ENCODE assay signal across 35 cellular contexts in the genomic region with DNA sequence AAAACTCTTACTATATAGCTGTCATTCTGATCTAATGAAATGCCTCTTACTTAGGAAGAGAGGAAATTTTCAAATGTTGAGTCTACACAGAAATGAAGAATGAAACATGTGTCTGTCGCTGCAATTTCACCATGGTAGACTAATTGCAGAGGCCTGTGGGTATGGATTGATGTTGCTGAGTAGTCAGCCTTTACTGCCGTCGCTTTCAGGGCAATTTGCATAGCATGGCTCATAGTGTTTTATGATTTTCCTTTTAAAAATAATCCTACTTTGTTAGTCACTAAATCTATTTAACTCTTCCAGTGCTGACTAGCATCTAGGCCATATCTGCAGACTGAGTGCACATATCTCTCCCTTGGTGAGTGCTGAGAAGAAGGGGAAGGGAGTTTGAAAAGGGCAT.
"Had no signal": no experiment of that assay in that cellular context is flagged by ENCODE, and none has a peak within 500 bp of the region (broad histone marks: within the 10 kb centered on the region; RNA-seq: fewer than 3 reads in every experiment).

No MANE protein-coding gene starts in this region.

- H3K4me3 Mint-ChIP-seq: activated CD8-positive, alpha-beta memory T cell treated with anti-CD3 and anti-CD28 coated beads, Interleukin-2, amount 10 ng/mL, durations not matched to agents 7 days and 5 days; activated CD8-positive, alpha-beta T cell treated with anti-CD3 and anti-CD28 coated beads for 36 hours; activated naive CD4-positive, alpha-beta T cell treated with anti-CD3 and anti-CD28 coated beads, Interleukin-2, amount 50 U/mL, for 24 hours; activated naive CD8-positive, alpha-beta T cell treated with anti-CD3 and anti-CD28 coated beads, Interleukin-2, amount 50 U/mL, for 24 hours; dendritic cell treated with granulocyte-macrophage colony-stimulating factor and Interleukin-4, amounts not matched to agents 40 ng/mL and 50 ng/mL, for 4 days; endodermal cell; nephron; stimulated activated memory B cell treated with anti-CD40 and anti-IgM and Interleukin-4, amounts not matched to agents 10 μg/mL and 1 μg/mL and 100 μg/mL, for 72 hours; stimulated activated naive CD8-positive, alpha-beta T cell treated with anti-CD3 and anti-CD28 coated beads, Interleukin-15, amount 100 ng/mL, for 72 hours; type B pancreatic cell; WTC11 had no signal

- H3K36me3 ChIP-seq: breast epithelium, heart right ventricle, left lung, lower lobe of right lung, ovary, prostate gland, uterus had no signal

- H3K27ac Mint-ChIP-seq: activated CD8-positive, alpha-beta memory T cell treated with anti-CD3 and anti-CD28 coated beads, Interleukin-2, amount 10 ng/mL, durations not matched to agents 7 days and 5 days; activated CD8-positive, alpha-beta T cell treated with anti-CD3 and anti-CD28 coated beads for 36 hours; activated naive CD4-positive, alpha-beta T cell treated with anti-CD3 and anti-CD28 coated beads, Interleukin-2, amount 50 U/mL, for 24 hours; activated naive CD8-positive, alpha-beta T cell treated with anti-CD3 and anti-CD28 coated beads, Interleukin-2, amount 50 U/mL, for 24 hours; activated T-helper 2 cell treated with anti-CD3 and anti-CD28 coated beads, Interferon-gamma antibody, Interleukin-2, Interleukin-4, amounts not matched to agents 10 μg/mL and 5 μg/mL and 100 μg/mL, durations not matched to agents 14 hours and 24 hours and 36 hours; dendritic cell treated with granulocyte-macrophage colony-stimulating factor and Interleukin-4, amounts not matched to agents 40 ng/mL and 50 ng/mL, for 4 days; endodermal cell; nephron; stimulated activated memory B cell treated with anti-CD40 and anti-IgM and Interleukin-4, amounts not matched to agents 10 μg/mL and 1 μg/mL and 100 μg/mL, for 72 hours; stimulated activated naive CD8-positive, alpha-beta T cell treated with anti-CD3 and anti-CD28 coated beads, Interleukin-15, amount 100 ng/mL, for 72 hours; type B pancreatic cell; WTC11 had no signal

- H3K4me1 ChIP-seq: breast epithelium, heart right ventricle, left lung, lower lobe of right lung, prostate gland, uterus had no signal

- H3K9me3 Mint-ChIP-seq: activated CD8-positive, alpha-beta T cell treated with anti-CD3 and anti-CD28 coated beads for 36 hours; activated naive CD4-positive, alpha-beta T cell treated with anti-CD3 and anti-CD28 coated beads, Interleukin-2, amount 50 U/mL, for 24 hours; activated naive CD8-positive, alpha-beta T cell treated with anti-CD3 and anti-CD28 coated beads, Interleukin-2, amount 50 U/mL, for 24 hours; activated T-helper 2 cell treated with anti-CD3 and anti-CD28 coated beads, Interferon-gamma antibody, Interleukin-2, Interleukin-4, amounts not matched to agents 10 μg/mL and 5 μg/mL and 100 μg/mL, durations not matched to agents 14 hours and 24 hours and 36 hours; dendritic cell treated with granulocyte-macrophage colony-stimulating factor and Interleukin-4, amounts not matched to agents 40 ng/mL and 50 ng/mL, for 4 days; endodermal cell; nephron; stimulated activated naive CD8-positive, alpha-beta T cell treated with anti-CD3 and anti-CD28 coated beads, Interleukin-15, amount 100 ng/mL, for 72 hours; type B pancreatic cell; WTC11 had no signal

- H3K4me3 ChIP-seq: breast epithelium, heart right ventricle, left lung, lower lobe of right lung, ovary, prostate gland, skin epidermis, uterus had no signal

- H3K27me3 Mint-ChIP-seq: activated CD8-positive, alpha-beta memory T cell treated with anti-CD3 and anti-CD28 coated beads, Interleukin-2, amount 10 ng/mL, durations not matched to agents 7 days and 5 days; activated CD8-positive, alpha-beta T cell treated with anti-CD3 and anti-CD28 coated beads for 36 hours; activated naive CD8-positive, alpha-beta T cell treated with anti-CD3 and anti-CD28 coated beads, Interleukin-2, amount 50 U/mL, for 24 hours; dendritic cell treated with granulocyte-macrophage colony-stimulating factor and Interleukin-4, amounts not matched to agents 40 ng/mL and 50 ng/mL, for 4 days; stimulated activated memory B cell treated with anti-CD40 and anti-IgM and Interleukin-4, amounts not matched to agents 10 μg/mL and 1 μg/mL and 100 μg/mL, for 72 hours; stimulated activated naive CD8-positive, alpha-beta T cell treated with anti-CD3 and anti-CD28 coated beads, Interleukin-15, amount 100 ng/mL, for 72 hours had no signal

- H3K36me3 Mint-ChIP-seq: activated CD8-positive, alpha-beta memory T cell treated with anti-CD3 and anti-CD28 coated beads, Interleukin-2, amount 10 ng/mL, durations not matched to agents 7 days and 5 days; activated naive CD4-positive, alpha-beta T cell treated with anti-CD3 and anti-CD28 coated beads, Interleukin-2, amount 50 U/mL, for 24 hours; stimulated activated memory B cell treated with anti-CD40 and anti-IgM and Interleukin-4, amounts not matched to agents 10 μg/mL and 1 μg/mL and 100 μg/mL, for 72 hours; type B pancreatic cell; WTC11 had no signal

- DNase-seq: activated CD4-positive, alpha-beta T cell treated with anti-CD3 and anti-CD28 coated beads for 1 hour; activated CD4-positive, alpha-beta T cell treated with anti-CD3 and anti-CD28 coated beads, Interleukin-2, amount 50 U/mL, for 1 hour; activated CD8-positive, alpha-beta memory T cell treated with anti-CD3 and anti-CD28 coated beads, Interleukin-2, amount 10 ng/mL, durations not matched to agents 7 days and 5 days; activated CD8-positive, alpha-beta T cell treated with anti-CD3 and anti-CD28 coated beads for 36 hours; activated naive CD8-positive, alpha-beta T cell treated with anti-CD3 and anti-CD28 coated beads, Interleukin-2, amount 50 U/mL, for 24 hours; activated T-cell treated with anti-CD3 and anti-CD28 coated beads, Interleukin-2, amount 50 U/mL, for 48 hours; amygdala; central memory CD4-positive, alpha-beta T cell; endodermal cell; foreskin melanocyte; heart right ventricle; kidney glomerular epithelial cell; left lung; lower lobe of right lung; mesendoderm; ovary; retina; stimulated activated CD4-positive, alpha-beta T cell treated with anti-CD3 and anti-CD28 coated beads, Interleukin-1b, Interleukin-23, amount 100 ng/mL, for 48 hours; stimulated activated CD4-positive, alpha-beta T cell treated with anti-CD3 and anti-CD28 coated beads, Interleukin-4, amount 100 ng/mL, for 4 hours; stimulated activated CD8-positive, alpha-beta memory T cell treated with anti-CD3 and anti-CD28 coated beads, Interleukin-4, amount 100 ng/mL, for 48 hours; stimulated activated naive CD8-positive, alpha-beta T cell treated with anti-CD3 and anti-CD28 coated beads, Interleukin-15, amount 100 ng/mL, for 72 hours; substantia nigra; uterus had no signal

- ATAC-seq: activated CD8-positive, alpha-beta memory T cell treated with anti-CD3 and anti-CD28 coated beads, Interleukin-2, amount 10 ng/mL, durations not matched to agents 7 days and 5 days; activated CD8-positive, alpha-beta T cell treated with anti-CD3 and anti-CD28 coated beads for 36 hours; activated naive CD8-positive, alpha-beta T cell treated with anti-CD3 and anti-CD28 coated beads, Interleukin-2, amount 50 U/mL, for 24 hours; esophagus mucosa; heart right ventricle; left lung; lower lobe of right lung; sciatic nerve; stimulated activated memory B cell treated with anti-CD40 and anti-IgM and Interleukin-4, amounts not matched to agents 10 μg/mL and 1 μg/mL and 100 μg/mL, for 72 hours; stimulated activated naive CD8-positive, alpha-beta T cell treated with anti-CD3 and anti-CD28 coated beads, Interleukin-15, amount 100 ng/mL, for 72 hours had no signal

- H3K4me1 Mint-ChIP-seq: activated CD8-positive, alpha-beta memory T cell treated with anti-CD3 and anti-CD28 coated beads, Interleukin-2, amount 10 ng/mL, durations not matched to agents 7 days and 5 days; activated naive CD4-positive, alpha-beta T cell treated with anti-CD3 and anti-CD28 coated beads, Interleukin-2, amount 50 U/mL, for 24 hours; activated naive CD8-positive, alpha-beta T cell treated with anti-CD3 and anti-CD28 coated beads, Interleukin-2, amount 50 U/mL, for 24 hours; endodermal cell; stimulated activated memory B cell treated with anti-CD40 and anti-IgM and Interleukin-4, amounts not matched to agents 10 μg/mL and 1 μg/mL and 100 μg/mL, for 72 hours; stimulated activated naive CD8-positive, alpha-beta T cell treated with anti-CD3 and anti-CD28 coated beads, Interleukin-15, amount 100 ng/mL, for 72 hours had no signal

- H3K9me3 ChIP-seq: breast epithelium, heart right ventricle, left lung, lower lobe of right lung, ovary, prostate gland, uterus had no signal
